In genomic region chr14:67955241-67955640, GRCh38 we compare ENCODE assay signal across 5 cellular contexts.
"Had no signal": no experiment of that assay in that cellular context is flagged by ENCODE, and none has a peak within 500 bp of the region (broad histone marks: within the 10 kb centered on the region; RNA-seq: fewer than 3 reads in every experiment).

No MANE protein-coding gene starts in this region.

- DNase-seq: GM23248, GOT3, H7, HFFc6 had no signal

- FAIRE-seq: HepG2 had no signal
